13 cellular contexts compared by ENCODE assay signal in genomic region chr15:95446854-95447253, GRCh38.
DNase-seq lines count a peak whose midpoint lies in the region; ATAC-seq, FAIRE-seq and TF ChIP-seq lines count a peak whose summit lies in the region.
"Had no signal": no experiment of that assay in that cellular context is flagged by ENCODE, and none has a peak within 500 bp of the region (broad histone marks: within the 10 kb centered on the region; RNA-seq: fewer than 3 reads in every experiment).

No MANE protein-coding gene starts in this region.

- no peaks in the 10 kb centered on the region for H4K20me1 ChIP-seq in endothelial cell of umbilical vein (replicated peaks; ENCODE audit: control insufficient read depth, extremely low read depth, insufficient read depth, low read length)

- peak overlapping the region; percentile 16 for H2AFZ ChIP-seq in endothelial cell of umbilical vein (ENCODE audit: low read depth, low read length)

- H3K4me1 ChIP-seq in CD4-positive, alpha-beta memory T cell (ENCODE audit: insufficient read depth, low read length), result peaks cover 16% of the 10 kb centered on the region
- H3K4me1 ChIP-seq in endothelial cell of umbilical vein (ENCODE audit: control insufficient read depth, extremely low read depth, insufficient read depth, low read length), result peaks cover 15% of the 10 kb centered on the region
- H3K4me1 ChIP-seq: foreskin keratinocyte, lower lobe of right lung had no signal

- H3K9me1 ChIP-seq in endothelial cell of umbilical vein (replicated peaks; ENCODE audit: control insufficient read depth, extremely low read depth, insufficient read depth, low read length), result no peaks in the 10 kb centered on the region

- dilution Hi-C loops in endothelial cell of umbilical vein (cut with MboI; ENCODE audit: extremely low pct_ligation_motif_present, low sequenced_read_pairs), result no loop called here

- H3K27me3 Mint-ChIP-seq in CD4-positive, alpha-beta memory T cell, result no peaks in the 10 kb centered on the region

- POLR2A ChIA-PET in CD4-positive, alpha-beta memory T cell (lab: Charles Lee; ENCODE audit: partially characterized antibody), result interaction anchor here (0.9 kb wide), 1 partner anchor 11 kb away, joined by 3 read pairs; no protein-coding TSS in a partner anchor
- POLR2A ChIA-PET in endothelial cell of umbilical vein (lab: Charles Lee), result no interaction called here

- H3K9me3 ChIP-seq in CD4-positive, alpha-beta memory T cell (ENCODE audit: control insufficient read depth in 1 of 2, low read length in 2 of 2), result no peaks in the 10 kb centered on the region
- H3K9me3 ChIP-seq in endothelial cell of umbilical vein (replicated peaks; ENCODE audit: control insufficient read depth, insufficient read depth, low read length), result no peaks in the 10 kb centered on the region
- H3K9me3 ChIP-seq: lower lobe of right lung had no signal

- H3K36me3 Mint-ChIP-seq in CD4-positive, alpha-beta memory T cell, result no peaks in the 10 kb centered on the region

- no TSS peak for BruUV-seq in endothelial cell of umbilical vein (replicated peaks; lab: Mats Ljungman, UMichigan)

- no peak for TF ChIP-seq CTCF in endothelial cell of umbilical vein (IDR thresholded peaks at IDR 0.05; ENCODE audit: extremely low read depth in 1 of 2, insufficient read depth in 1 of 2, low read depth in 1 of 2, low read length in 2 of 2)
- TF ChIP-seq CTCF in lower leg skin (IDR thresholded peaks at IDR 0.05), result no peak
- no peak for TF ChIP-seq CTCF in GM13976 (IDR thresholded peaks at IDR 0.05; ENCODE audit: borderline replicate concordance, control extremely low read depth, extremely low read depth, insufficient read depth, missing control alignments)

- CTCF ChIA-PET in CD4-positive, alpha-beta memory T cell (lab: Charles Lee; ENCODE audit: partially characterized antibody), result no interaction called here
- CTCF ChIA-PET in endothelial cell of umbilical vein (lab: Charles Lee), result interaction anchor here (0.6 to 2.2 kb wide), 2 partner anchors 12 to 874 kb away, joined by 3 to 7 read pairs; no protein-coding TSS in a partner anchor

- H3K79me2 ChIP-seq in endothelial cell of umbilical vein (ENCODE audit: control insufficient read depth, insufficient read depth, low read length), result no peaks in the 10 kb centered on the region

- ATAC-seq in GM19372 (IDR thresholded peaks at IDR 0.05; ENCODE audit: low read depth, unreplicated experiment) (peak; percentile 80), esophagus mucosa (no peak)
- ATAC-seq: foreskin keratinocyte, lower lobe of right lung had no signal

- in situ Hi-C loops in GM13976 (cut with MboI; ENCODE audit: low sequenced_read_pairs, unreplicated experiment), result no loop called here

- H3K9ac ChIP-seq in endothelial cell of umbilical vein (replicated peaks; ENCODE audit: extremely low read depth, insufficient read depth, low read length), result no peak overlapping the region

- no peaks in the 10 kb centered on the region for H3K27me3 ChIP-seq in CD4-positive, alpha-beta memory T cell (ENCODE audit: insufficient read depth, low read length)
- H3K27me3 ChIP-seq in endothelial cell of umbilical vein (ENCODE audit: control insufficient read depth in 2 of 2, insufficient read depth in 2 of 2, low read length in 2 of 2), result no peaks in the 10 kb centered on the region
- H3K27me3 ChIP-seq: foreskin keratinocyte had no signal

- H3K27ac ChIP-seq in CD4-positive, alpha-beta memory T cell (ENCODE audit: low read depth, low read length), result no peak overlapping the region
- no peak overlapping the region for H3K27ac ChIP-seq in endothelial cell of umbilical vein (ENCODE audit: insufficient read depth, low read depth, low read length)
- H3K27ac ChIP-seq: foreskin keratinocyte, lower lobe of right lung had no signal

- H3K4me1 Mint-ChIP-seq in CD4-positive, alpha-beta memory T cell, result peaks cover 10 to 18% (median 14%) of the 10 kb centered on the region in 4 donors

- peak overlapping the region in 7 of 8 donors; percentile 11 to 64 (median 32) for H3K4me3 Mint-ChIP-seq in CD4-positive, alpha-beta memory T cell

- intact Hi-C loops in CD4-positive, alpha-beta memory T cell (cut with micrococcal nuclease), result no loop called here
- intact Hi-C loops in endothelial cell of umbilical vein (cut with micrococcal nuclease), result no loop called here
- intact Hi-C loops in lower leg skin (cut with DNase I; ENCODE audit: low total_unique reads), result no loop called here

- H3K27ac Mint-ChIP-seq in CD4-positive, alpha-beta memory T cell, result peak overlapping the region in 2 of 7 donors; percentile 43 to 52

- no peak overlapping the region for H3K4me2 ChIP-seq in endothelial cell of umbilical vein (ENCODE audit: insufficient read depth, low read length)

- DNase-seq in CD4-positive, alpha-beta memory T cell, result peak in 4 of 5 donors; percentile 45 to 62 (median 46)
- peak; percentile 74 for DNase-seq in SIG-M5 treated with dmso at 0.1 percent for 504 hours (lab: John Stamatoyannopoulos, UW; ENCODE audit: unreplicated experiment)
- DNase-seq in endothelial cell of umbilical vein (ENCODE audit: low read depth, low spot score), result peak; percentile 48
- DNase-seq in lower leg skin (ENCODE audit: low spot score in 2 of 2), result no peak
- no peak for DNase-seq in NCI-H774 (lab: John Stamatoyannopoulos, UW)
- no peak for DNase-seq in GM13976 (ENCODE audit: low spot score)
- DNase-seq: foreskin keratinocyte, lower lobe of right lung, NCI-H187 treated with DMSO at 0.1 percent for 48 hours had no signal

- 43 to 52% methylated on average over 2 of the region's 2 CpGs for WGBS in lower leg skin, 2 donors

- TF ChIP-seq POLR2A in endothelial cell of umbilical vein (IDR thresholded peaks at IDR 0.05; ENCODE audit: low read depth, low read length) (no peak), lower leg skin (IDR thresholded peaks at IDR 0.05) (no peak)

- H3K9me3 Mint-ChIP-seq in CD4-positive, alpha-beta memory T cell, result peaks cover 0 to 6% (median 0%) of the 10 kb centered on the region in 8 donors

- H3K4me3 ChIP-seq in CD4-positive, alpha-beta memory T cell (ENCODE audit: low read length in 2 of 2), result no peak overlapping the region
- H3K4me3 ChIP-seq in endothelial cell of umbilical vein (replicated peaks in 1 of 3; ENCODE audit: insufficient read depth in 1 of 3, low read depth in 1 of 3, low read length in 3 of 3), result no peak overlapping the region
- H3K4me3 ChIP-seq in lower leg skin (ENCODE audit: low read depth, poor library complexity, severe bottlenecking), result no peak overlapping the region
- H3K4me3 ChIP-seq: lower lobe of right lung had no signal

- no peaks in the 10 kb centered on the region for H3K36me3 ChIP-seq in CD4-positive, alpha-beta memory T cell (ENCODE audit: insufficient read depth, low read length)
- H3K36me3 ChIP-seq in endothelial cell of umbilical vein (ENCODE audit: control insufficient read depth in 2 of 2, extremely low read depth in 1 of 2, insufficient read depth in 2 of 2, low read length in 2 of 2), result no peaks in the 10 kb centered on the region
- H3K36me3 ChIP-seq: lower lobe of right lung had no signal

- peak; percentile 12 for FAIRE-seq in endothelial cell of umbilical vein (lab: Jason Lieb, UNC)
- FAIRE-seq: D721Med, H54 had no signal

TF ChIP-seq in endothelial cell of umbilical vein, 7 proteins besides CTCF, POLR2A, EP300 and RAD21:
- TF ChIP-seq FOS (IDR thresholded peaks at IDR 0.05; ENCODE audit: borderline replicate concordance, insufficient read depth, low read length) (no peak), EZH2 (IDR thresholded peaks at IDR 0.05; ENCODE audit: borderline replicate concordance, low read depth, low read length, severe bottlenecking) (no peak), JUN (IDR thresholded peaks at IDR 0.05; ENCODE audit: borderline replicate concordance, insufficient read depth, insufficient read length, low read depth) (no peak), GATA2 (IDR thresholded peaks at IDR 0.05; ENCODE audit: insufficient read depth, insufficient read length, low read depth, low read length) (no peak)
- TF ChIP-seq, protein P1, sequence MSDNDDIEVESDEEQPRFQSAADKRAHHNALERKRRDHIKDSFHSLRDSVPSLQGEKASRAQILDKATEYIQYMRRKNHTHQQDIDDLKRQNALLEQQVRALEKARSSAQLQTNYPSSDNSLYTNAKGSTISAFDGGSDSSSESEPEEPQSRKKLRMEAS (IDR thresholded peaks at IDR 0.05; ENCODE audit: insufficient read depth, insufficient read length), result no peak

Comparison
In these comparisons a context has a peak if more than half of its experiments do, and no peak if none do; other contexts are left out.
1. DNase-seq: peak in CD4-positive, alpha-beta memory T cell (4 of 5), SIG-M5 treated with dmso at 0.1 percent for 504 hours (single experiment) and endothelial cell of umbilical vein (single experiment); none in lower leg skin (0 of 2), NCI-H774 (single experiment) and GM13976 (single experiment).